Comparison of ENCODE assay signal across 22 cellular contexts in the genomic region with DNA sequence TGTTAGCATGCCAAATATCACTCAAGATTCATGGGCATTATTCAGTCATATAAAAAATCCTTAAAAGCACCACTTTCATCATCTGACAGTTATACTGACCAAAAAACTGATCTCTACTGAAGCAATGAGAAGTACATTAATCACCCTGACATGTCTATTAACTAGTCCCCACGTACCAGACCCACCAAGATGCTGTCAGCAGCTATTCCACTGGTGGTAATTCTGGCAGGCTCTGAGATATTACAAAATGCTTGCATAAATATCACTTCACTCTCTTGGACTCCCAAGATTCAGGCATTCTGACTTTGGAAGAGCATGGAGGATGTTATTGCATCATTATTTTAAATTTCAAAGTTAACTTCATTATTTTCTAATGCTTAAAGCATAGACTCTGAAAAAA.
"Had no signal": no experiment of that assay in that cellular context is flagged by ENCODE, and none has a peak within 500 bp of the region (broad histone marks: within the 10 kb centered on the region; RNA-seq: fewer than 3 reads in every experiment).

No MANE protein-coding gene starts in this region.

- H3K27me3 ChIP-seq: dorsolateral prefrontal cortex, esophagus muscularis mucosa, gastrocnemius medialis, heart right ventricle had no signal

- H3K9me3 ChIP-seq: esophagus muscularis mucosa, gastrocnemius medialis, lower lobe of right lung had no signal

- H3K4me1 ChIP-seq: esophagus muscularis mucosa, gastrocnemius medialis, heart right ventricle, left ventricle myocardium inferior, lower lobe of right lung had no signal

- H3K36me3 ChIP-seq: esophagus muscularis mucosa, gastrocnemius medialis, heart right ventricle, left ventricle myocardium inferior, lower lobe of right lung had no signal

- H3K4me3 ChIP-seq: coronary artery, dorsolateral prefrontal cortex, esophagus muscularis mucosa, gastrocnemius medialis, heart right ventricle, left ventricle myocardium inferior, lower lobe of right lung, mucosa of descending colon had no signal

- FAIRE-seq: endothelial cell of umbilical vein, keratinocyte had no signal

- ATAC-seq: gastrocnemius medialis, heart right ventricle, left lobe of liver, lower lobe of right lung, mucosa of descending colon had no signal

- DNase-seq: dermis blood vessel endothelial cell; dorsolateral prefrontal cortex; effector CD4-positive, alpha-beta T cell; effector memory CD4-positive, alpha-beta T cell; foreskin fibroblast; foreskin melanocyte; gastrocnemius medialis; glutamatergic neuron; head of caudate nucleus; heart right ventricle; hippocampal formation; left cardiac atrium; left ventricle myocardium inferior; lower lobe of right lung; mesenchymal stem cell; mucosa of descending colon; naive B cell had no signal

- H3K27ac ChIP-seq: coronary artery, dorsolateral prefrontal cortex, esophagus muscularis mucosa, gastrocnemius medialis, heart right ventricle, left ventricle myocardium inferior, lower lobe of right lung had no signal
